Comparison of ENCODE assay signal across 12 cellular contexts in the genomic region with DNA sequence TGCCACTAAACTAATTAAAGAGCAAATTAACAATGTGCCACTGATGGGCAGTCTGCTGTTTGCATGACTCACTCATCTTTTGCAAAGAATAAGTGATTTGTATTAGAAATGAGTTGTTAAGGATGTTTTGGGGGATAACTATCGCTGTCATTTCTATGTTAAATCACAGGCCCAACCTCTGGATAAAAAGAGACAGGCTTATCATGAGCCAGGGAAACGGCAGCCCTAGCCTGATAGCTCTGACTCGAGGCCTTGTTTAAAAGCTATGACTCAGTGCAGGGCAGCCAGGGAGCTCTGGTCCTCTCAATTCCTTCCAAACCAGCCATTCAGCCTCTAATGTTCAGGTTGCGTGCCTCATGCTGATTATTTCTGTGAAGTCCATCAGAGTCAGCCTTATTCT.
DNase-seq lines count a peak whose midpoint lies in the region; ATAC-seq and TF ChIP-seq lines count a peak whose summit lies in the region.
"Had no signal": no experiment of that assay in that cellular context is flagged by ENCODE, and none has a peak within 500 bp of the region (broad histone marks: within the 10 kb centered on the region; RNA-seq: fewer than 3 reads in every experiment).

No MANE protein-coding gene starts in this region.

- no peak overlapping the region for H3K27ac ChIP-seq in gastroesophageal sphincter
- H3K27ac ChIP-seq: C4-2B had no signal

- H3K4me3 ChIP-seq in AG09309 (ENCODE audit: control insufficient read depth, low read depth, low read length) (no peak overlapping the region), choroid plexus epithelial cell (ENCODE audit: low read depth, low read length) (no peak overlapping the region), gastroesophageal sphincter (no peak overlapping the region)
- H3K4me3 ChIP-seq: GM12878 had no signal

- no peak for TF ChIP-seq POLR2A in gastroesophageal sphincter (IDR thresholded peaks at IDR 0.05)

- H3K9me3 ChIP-seq in gastroesophageal sphincter: no peaks in the 10 kb centered on the region

- no peak for ATAC-seq in gastroesophageal sphincter
- ATAC-seq: GM12878, T-helper 17 cell had no signal

- H3K36me3 ChIP-seq in gastroesophageal sphincter: no peaks in the 10 kb centered on the region

- no peaks in the 10 kb centered on the region for H3K4me1 ChIP-seq in gastroesophageal sphincter

- no peaks in the 10 kb centered on the region for H3K27me3 ChIP-seq in gastroesophageal sphincter

- no peak for TF ChIP-seq CTCF in AG09309 (IDR thresholded peaks at IDR 0.05; ENCODE audit: control insufficient read depth, insufficient read depth, low read depth, low read length, missing control alignments)
- no peak for TF ChIP-seq CTCF in choroid plexus epithelial cell (conservative IDR thresholded peaks at IDR 0.05; ENCODE audit: low read depth, low read length)
- no peak for TF ChIP-seq CTCF in gastroesophageal sphincter (IDR thresholded peaks at IDR 0.05)

- no peak for TF ChIP-seq EP300 in gastroesophageal sphincter (IDR thresholded peaks at IDR 0.05)

- DNase-seq in AG09309 (ENCODE audit: low read depth) (peak; percentile 41), NCI-H2227 treated with DMSO at 0.1 percent for 48 hours (lab: John Stamatoyannopoulos, UW) (peak; percentile 29), choroid plexus epithelial cell (ENCODE audit: low read depth) (peak; percentile 36), kidney glomerular epithelial cell (lab: John Stamatoyannopoulos, UW) (peak; percentile 5), NCI-H524 treated with DMSO at 0.1 percent for 48 hours (lab: John Stamatoyannopoulos, UW) (no peak)
- DNase-seq in activated effector memory CD4-positive, alpha-beta T cell treated with Interleukin-2 at 50 U/mL for 16 hours: no peak
- no peak for DNase-seq in stimulated activated CD4-positive, alpha-beta T cell treated with anti-CD3 and anti-CD28 coated beads, Interleukin-1b, Interleukin-23, amount 100 ng/mL, for 48 hours
- DNase-seq: NCI-H446 treated with DMSO at 0.1 percent for 48 hours, T-helper 17 cell had no signal

- WGBS in gastroesophageal sphincter (ENCODE audit: low coverage in 1 of 2), 2 donors: 24 to 50% methylated on average over 1 to 3 of the region's 4 CpGs

Comparison
In these comparisons a context has a peak if more than half of its experiments do, and no peak if none do; other contexts are left out.
1. DNase-seq: peak in AG09309 (single experiment), NCI-H2227 treated with DMSO at 0.1 percent for 48 hours (single experiment), choroid plexus epithelial cell (single experiment) and kidney glomerular epithelial cell (single experiment); none in NCI-H524 treated with DMSO at 0.1 percent for 48 hours (single experiment), activated effector memory CD4-positive, alpha-beta T cell treated with Interleukin-2 at 50 U/mL for 16 hours (single experiment) and stimulated activated CD4-positive, alpha-beta T cell treated with anti-CD3 and anti-CD28 coated beads, Interleukin-1b, Interleukin-23, amount 100 ng/mL, for 48 hours (single experiment).